9 cellular contexts compared by ENCODE assay signal in genomic region chr5:128498844-128499455, GRCh38. TPM values are rescaled to one million over a fixed set of nuclear protein-coding genes. Genes with fewer than 3 reads are reported as not detected.
A peak's percentile ranks its signal among the peaks of the same experiment; 100 is the strongest.
DNase-seq lines count a peak whose midpoint lies in the region; ATAC-seq and TF ChIP-seq lines count a peak whose summit lies in the region.
"Had no signal": no experiment of that assay in that cellular context is flagged by ENCODE, and none has a peak within 500 bp of the region (broad histone marks: within the 10 kb centered on the region; RNA-seq: fewer than 3 reads in every experiment).

No MANE protein-coding gene starts in this region.

- intact Hi-C loops in A673 (cut with micrococcal nuclease; ENCODE audit: unreplicated experiment): loop anchor here (2.0 to 10.0 kb wide), 3 partner anchors 286 to 934 kb away; no protein-coding TSS in a partner anchor
- intact Hi-C loops in OCI-LY7 (cut with micrococcal nuclease; ENCODE audit: unreplicated experiment): loop anchor here (5.0 kb wide), 1 partner anchor 287 kb away; no protein-coding TSS in a partner anchor

- DNase-seq in A673 (ENCODE audit: low spot score) (peak; percentile 55), OCI-LY7 (ENCODE audit: low spot score) (peak; percentile 19), fibroblast of the aortic adventitia (ENCODE audit: low read depth) (peak; percentile 85), smooth muscle cell of the brain vasculature (ENCODE audit: low read depth, low spot score) (peak; percentile 71), middle frontal gyrus (ENCODE audit: extremely low spot score, low spot score) (no peak)

- H3K4me3 ChIP-seq in A673 (ENCODE audit: low read depth, low read length, poor library complexity, severe bottlenecking) (no peak overlapping the region), OCI-LY7 (ENCODE audit: low read depth, low read length, poor library complexity, severe bottlenecking) (no peak overlapping the region), fibroblast of the aortic adventitia (ENCODE audit: low read depth, low read length) (no peak overlapping the region)
- H3K4me3 ChIP-seq: thoracic aorta had no signal

- H3K4me2 ChIP-seq in OCI-LY7 (ENCODE audit: low read length): no peak overlapping the region

- H3K27ac ChIP-seq in A673 (ENCODE audit: low read depth, low read length, poor library complexity, severe bottlenecking) (no peak overlapping the region), OCI-LY7 (ENCODE audit: low read depth, low read length, poor library complexity, severe bottlenecking) (no peak overlapping the region)
- H3K27ac ChIP-seq: thoracic aorta had no signal

- no peaks in the 10 kb centered on the region for H3K9me2 ChIP-seq in OCI-LY7 (ENCODE audit: insufficient read depth, low read length)

- CTCF ChIA-PET in A673 (lab: Charles Lee) (interaction anchor here (1.2 kb wide), 1 partner anchor 285 kb away, joined by 7 read pairs; no protein-coding TSS in a partner anchor), OCI-LY7 (lab: Charles Lee; ENCODE audit: unreplicated experiment) (no interaction called here)

- no peak overlapping the region for H2AFZ ChIP-seq in OCI-LY7 (ENCODE audit: low read length)

- H3K4me1 ChIP-seq in A673 (ENCODE audit: insufficient read depth, low read length, poor library complexity, severe bottlenecking) (no peaks in the 10 kb centered on the region), OCI-LY7 (ENCODE audit: insufficient read depth, low read length, poor library complexity, severe bottlenecking) (no peaks in the 10 kb centered on the region)

- H4K20me1 ChIP-seq in OCI-LY7 (ENCODE audit: insufficient read depth, low read length): no peaks in the 10 kb centered on the region

- H3K36me3 ChIP-seq in A673 (ENCODE audit: insufficient read depth, low read length, poor library complexity, severe bottlenecking) (no peaks in the 10 kb centered on the region), OCI-LY7 (ENCODE audit: insufficient read depth, low read length) (no peaks in the 10 kb centered on the region)
- H3K36me3 ChIP-seq: thoracic aorta had no signal

- H3K27me3 ChIP-seq in A673 (replicated peaks; ENCODE audit: insufficient read depth, low read depth, low read length, poor library complexity): no peaks in the 10 kb centered on the region

- no peak for ATAC-seq in GM21723 (IDR thresholded peaks at IDR 0.05; ENCODE audit: unreplicated experiment)
- no peak for ATAC-seq in HG03045 (IDR thresholded peaks at IDR 0.05; ENCODE audit: unreplicated experiment)

- POLR2A ChIA-PET in A673 (lab: Charles Lee; ENCODE audit: low non-redundant PET): no interaction called here
- POLR2A ChIA-PET in OCI-LY7 (lab: Charles Lee): interaction anchor here (0.7 to 1.0 kb wide), 3 partner anchors 9 to 28 kb away, joined by 3 to 5 read pairs (median 3); no protein-coding TSS in a partner anchor

- no TSS peak for BruUV-seq in A673 (replicated peaks; lab: Mats Ljungman, UMichigan)
- no TSS peak for BruUV-seq in OCI-LY7 (replicated peaks; lab: Mats Ljungman, UMichigan)

- H3K9me3 ChIP-seq in A673 (ENCODE audit: low read depth, low read length, poor library complexity, severe bottlenecking): no peaks in the 10 kb centered on the region
- no peaks in the 10 kb centered on the region for H3K9me3 ChIP-seq in OCI-LY7 (ENCODE audit: low read length)
- H3K9me3 ChIP-seq: thoracic aorta had no signal

- no peaks in the 10 kb centered on the region for H3K79me2 ChIP-seq in OCI-LY7 (ENCODE audit: insufficient read depth, low read depth, low read length)

- TF ChIP-seq CTCF in A673 (conservative IDR thresholded peaks at IDR 0.05; ENCODE audit: low read depth, low read length): peak; percentile 47
- TF ChIP-seq CTCF in GM12874 (IDR thresholded peaks at IDR 0.05; ENCODE audit: insufficient read depth, low read depth, low read length): peak; percentile 10; the same call in 1 of the 2 replicates
- peak; percentile 65 for TF ChIP-seq CTCF in OCI-LY7 (conservative IDR thresholded peaks at IDR 0.05; ENCODE audit: low read length)
- peak; percentile 48 for TF ChIP-seq CTCF in fibroblast of the aortic adventitia (IDR thresholded peaks at IDR 0.05; ENCODE audit: insufficient read depth, low read length)

RNA-seq across cellular contexts. Expression of gene FBN2, which starts 39.1 kb away (rescaled TPM):
- total RNA-seq in A673 (2021): 1.6 and 6.1 TPM in 2 replicates
- total RNA-seq in OCI-LY7 (2014; rRNA removed; shearing (Covaris generic)): not detected in 2 replicates
- total RNA-seq in OCI-LY7 (2022): not detected in 2 replicates
- total RNA-seq in fibroblast of the aortic adventitia (ENCODE audit: low replicate concordance): 19.8 and 45.1 TPM in 2 replicates

Comparison
In these comparisons a context has a peak if more than half of its experiments do, and no peak if none do; other contexts are left out.
1. CTCF ChIP-seq: peak in every context shown above with its lines; median percentile 65 in OCI-LY7; 48 in fibroblast of the aortic adventitia; 47 in A673; 10 in GM12874.